ENCODE assay signal across 8 cellular contexts in genomic region chr3:172520332-172520831, GRCh38. TPM values are rescaled to one million over a fixed set of nuclear protein-coding genes. Genes with fewer than 3 reads are reported as not detected.
DNase-seq lines count a peak whose midpoint lies in the region; ATAC-seq lines count a peak whose summit lies in the region.

No MANE protein-coding gene starts in this region.

- no peaks in the 10 kb centered on the region for H3K27me3 ChIP-seq in mucosa of rectum (ENCODE audit: control insufficient read depth in 2 of 2, insufficient read depth in 2 of 2, low read length in 2 of 2)

- no peaks in the 10 kb centered on the region for H3K9me3 ChIP-seq in mucosa of rectum (ENCODE audit: control insufficient read depth in 2 of 2, low read length in 2 of 2)

- no peaks in the 10 kb centered on the region for H3K27me3 Mint-ChIP-seq in activated T-helper 1 cell treated with anti-CD3 and anti-CD28 coated beads, Interleukin-12 subunit alpha, Interleukin-12 subunit beta, Interleukin-2, Interleukin-4 antibody, amounts not matched to agents 30 ng/mL and 10 ng/mL and 1 ng/mL, durations not matched to agents 14 hours and 24 hours and 36 hours (ENCODE audit: insufficient read depth)

- H3K4me1 Mint-ChIP-seq in activated T-helper 1 cell treated with anti-CD3 and anti-CD28 coated beads, Interleukin-12 subunit alpha, Interleukin-12 subunit beta, Interleukin-2, Interleukin-4 antibody, amounts not matched to agents 30 ng/mL and 10 ng/mL and 1 ng/mL, durations not matched to agents 14 hours and 24 hours and 36 hours (ENCODE audit: low read depth) = peaks cover 77% of the 10 kb centered on the region

- peak; percentile 55 for ATAC-seq in HG03045 (IDR thresholded peaks at IDR 0.05; ENCODE audit: unreplicated experiment)

- H3K4me1 ChIP-seq in mucosa of rectum (ENCODE audit: control insufficient read depth in 2 of 2, insufficient read depth in 2 of 2, low read length in 2 of 2) = peaks cover 36 to 57% of the 10 kb centered on the region in 2 donors

- H3K4me3 ChIP-seq in mucosa of rectum (ENCODE audit: low read length in 2 of 2) = peak overlapping the region; percentile 52 to 90

- H3K9ac ChIP-seq in mucosa of rectum (ENCODE audit: low read depth in 1 of 2, low read length in 2 of 2) = peak overlapping the region; percentile 26 to 48

- H3K36me3 ChIP-seq in mucosa of rectum (ENCODE audit: control insufficient read depth in 2 of 2, insufficient read depth in 2 of 2, low read length in 2 of 2) = peaks cover 0 to 8% of the 10 kb centered on the region in 2 donors

- peak overlapping the region; percentile 67 to 72 for H3K27ac ChIP-seq in mucosa of rectum (ENCODE audit: low read depth in 2 of 2, low read length in 2 of 2)

- intact Hi-C loops in activated T-helper 1 cell treated with anti-CD3 and anti-CD28 coated beads, Interleukin-12 subunit alpha, Interleukin-12 subunit beta, Interleukin-2, Interleukin-4 antibody, amounts not matched to agents 30 ng/mL and 10 ng/mL and 1 ng/mL, durations not matched to agents 14 hours and 24 hours and 36 hours (cut with micrococcal nuclease) = loop anchor here (1.0 kb wide), 1 partner anchor 8 kb away; no protein-coding TSS in a partner anchor

- DNase-seq in activated naive CD4-positive, alpha-beta T cell treated with Interleukin-2 at 50 U/mL for 16 hours = peak; percentile 44
- no peak for DNase-seq in activated naive CD4-positive, alpha-beta T cell (lab: John Stamatoyannopoulos, UW)
- DNase-seq in activated T-helper 1 cell treated with anti-CD3 and anti-CD28 coated beads, Interleukin-12 subunit alpha, Interleukin-12 subunit beta, Interleukin-2, Interleukin-4 antibody, amounts not matched to agents 30 ng/mL and 10 ng/mL and 1 ng/mL, durations not matched to agents 14 hours and 24 hours and 36 hours (ENCODE audit: low spot score) = no peak
- DNase-seq in activated gamma-delta T cell treated with Interleukin-2 at 50 U/mL for 16 hours (no peak), NCI-H748 (lab: John Stamatoyannopoulos, UW; ENCODE audit: unreplicated experiment) (no peak), DMS79 (lab: John Stamatoyannopoulos, UW) (no peak)

- no peaks in the 10 kb centered on the region for H3K9me3 Mint-ChIP-seq in activated T-helper 1 cell treated with anti-CD3 and anti-CD28 coated beads, Interleukin-12 subunit alpha, Interleukin-12 subunit beta, Interleukin-2, Interleukin-4 antibody, amounts not matched to agents 30 ng/mL and 10 ng/mL and 1 ng/mL, durations not matched to agents 14 hours and 24 hours and 36 hours

- peak overlapping the region; percentile 88 for H3K4me3 Mint-ChIP-seq in activated T-helper 1 cell treated with anti-CD3 and anti-CD28 coated beads, Interleukin-12 subunit alpha, Interleukin-12 subunit beta, Interleukin-2, Interleukin-4 antibody, amounts not matched to agents 30 ng/mL and 10 ng/mL and 1 ng/mL, durations not matched to agents 14 hours and 24 hours and 36 hours

- peaks cover 51% of the 10 kb centered on the region for H3K36me3 Mint-ChIP-seq in activated T-helper 1 cell treated with anti-CD3 and anti-CD28 coated beads, Interleukin-12 subunit alpha, Interleukin-12 subunit beta, Interleukin-2, Interleukin-4 antibody, amounts not matched to agents 30 ng/mL and 10 ng/mL and 1 ng/mL, durations not matched to agents 14 hours and 24 hours and 36 hours (ENCODE audit: low read depth)

- H3K27ac Mint-ChIP-seq in activated T-helper 1 cell treated with anti-CD3 and anti-CD28 coated beads, Interleukin-12 subunit alpha, Interleukin-12 subunit beta, Interleukin-2, Interleukin-4 antibody, amounts not matched to agents 30 ng/mL and 10 ng/mL and 1 ng/mL, durations not matched to agents 14 hours and 24 hours and 36 hours = peak overlapping the region; percentile 91

RNA-seq across cellular contexts. Expression of gene TNFSF10, which starts 2.8 kb away (rescaled TPM):
- 119 and 123 TPM in 2 replicates for total RNA-seq in activated T-helper 1 cell treated with anti-CD3 and anti-CD28 coated beads, Interleukin-12 subunit alpha, Interleukin-12 subunit beta, Interleukin-2, Interleukin-4 antibody, amounts not matched to agents 30 ng/mL and 10 ng/mL and 1 ng/mL, durations not matched to agents 14 hours and 24 hours and 36 hours
